In the genomic region with DNA sequence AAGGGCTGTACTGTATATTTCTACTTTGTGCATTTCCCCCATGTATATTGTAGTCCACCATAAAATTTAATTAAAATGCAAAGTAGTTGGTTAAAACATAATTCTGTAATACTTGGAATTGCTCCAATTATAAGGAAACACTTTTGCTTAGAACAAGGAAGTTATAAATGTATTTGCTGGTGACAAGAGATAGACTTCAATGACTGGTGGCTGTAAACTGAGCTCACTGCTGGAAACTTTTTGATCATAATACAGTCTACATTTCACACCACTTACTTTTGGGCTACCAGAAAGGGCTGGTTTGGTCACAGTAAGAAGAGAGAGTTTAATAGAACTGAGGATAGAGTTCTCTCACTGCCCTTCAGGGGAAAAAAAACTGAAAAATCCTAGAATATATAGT, we compare ENCODE assay signal across 11 cellular contexts. TPM values are rescaled to one million over a fixed set of nuclear protein-coding genes. Genes with fewer than 3 reads are reported as not detected.
"Had no signal": no experiment of that assay in that cellular context is flagged by ENCODE, and none has a peak within 500 bp of the region (broad histone marks: within the 10 kb centered on the region; RNA-seq: fewer than 3 reads in every experiment).

No MANE protein-coding gene starts in this region.

- ATAC-seq: HCT116, HepG2 had no signal

- H3K9me3 Mint-ChIP-seq: HFFc6 had no signal

- H3K4me3 ChIP-seq: GM23248, HAP-1 had no signal

- H3K36me3 ChIP-seq: HAP-1 had no signal

- DNase-seq: GM23248, GOT3, H7, HFFc6, KBM-7 had no signal

- H3K9me3 ChIP-seq: HAP-1 had no signal

- H3K27me3 Mint-ChIP-seq: IgD-negative memory B cell had no signal

- H3K4me3 Mint-ChIP-seq: HFFc6, IgD-negative memory B cell had no signal

- H2AFZ ChIP-seq: GM23248 had no signal

- H3K27ac ChIP-seq: GM23248, HL-60 had no signal

- H3K27ac Mint-ChIP-seq: HFFc6, IgD-negative memory B cell had no signal

- H3K36me3 Mint-ChIP-seq: IgD-negative memory B cell had no signal

RNA-seq across cellular contexts. Expression of gene DCAF8L2, which starts 32.7 kb away (rescaled TPM):
- total RNA-seq: GM23248, H7, HepG2, HFFc6, HT1080 had no signal
- polyA plus RNA-seq: GM23248, HepG2, IgD-negative memory B cell had no signal
